In the genomic region with DNA sequence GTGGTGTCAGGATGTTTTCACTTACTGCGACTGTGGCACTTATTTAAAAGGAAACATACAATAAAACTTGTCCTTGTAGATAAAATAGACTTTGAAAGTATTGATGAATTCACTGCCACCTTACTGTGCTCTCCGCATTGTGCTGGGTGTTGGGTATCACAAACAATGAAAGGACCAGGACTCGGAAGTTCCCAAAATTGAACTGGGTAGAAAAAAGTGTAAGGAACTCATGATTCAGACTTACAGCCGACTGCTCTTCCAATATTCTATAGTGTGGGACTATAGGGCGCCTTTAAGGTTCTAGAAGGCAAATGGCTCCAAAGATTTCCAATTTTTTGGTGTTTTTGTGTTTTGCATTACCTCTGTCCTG, we compare ENCODE assay signal across 8 cellular contexts. TPM values are rescaled to one million over a fixed set of nuclear protein-coding genes. Genes with fewer than 3 reads are reported as not detected.
DNase-seq lines count a peak whose midpoint lies in the region; ATAC-seq and TF ChIP-seq lines count a peak whose summit lies in the region.

No MANE protein-coding gene starts in this region.

- H3K9me3 ChIP-seq in left ventricle myocardium inferior (replicated peaks) (no peaks in the 10 kb centered on the region), body of pancreas (no peaks in the 10 kb centered on the region)

- peaks cover 1% of the 10 kb centered on the region for H3K9me3 Mint-ChIP-seq in memory B cell

- H3K27ac Mint-ChIP-seq in memory B cell, result no peak overlapping the region

- H3K27ac ChIP-seq in left ventricle myocardium inferior (replicated peaks) (peak overlapping the region; percentile 93), body of pancreas (peak overlapping the region; percentile 74 to 93 (median 86))

- H3K27me3 ChIP-seq in left ventricle myocardium inferior (ENCODE audit: low read depth) (no peaks in the 10 kb centered on the region), body of pancreas (no peaks in the 10 kb centered on the region)

- H3K4me3 ChIP-seq in left ventricle myocardium inferior, result peak overlapping the region; percentile 71
- no peak overlapping the region for H3K4me3 ChIP-seq in body of pancreas

- TF ChIP-seq CTCF in left ventricle myocardium inferior (IDR thresholded peaks at IDR 0.05; ENCODE audit: borderline replicate concordance) (no peak), body of pancreas (IDR thresholded peaks at IDR 0.05) (peak in 1 of 7 experiments; percentile 10)

- no peak for DNase-seq in left ventricle myocardium inferior
- no peak for DNase-seq in cardiac septum (ENCODE audit: low spot score)
- no peak for DNase-seq in body of pancreas
- no peak for DNase-seq in memory B cell (ENCODE audit: low spot score in 2 of 2)
- no peak for DNase-seq in amniotic stem cell (lab: John Stamatoyannopoulos, UW)
- no peak for DNase-seq in SIG-M5 (lab: John Stamatoyannopoulos, UW)

- peak overlapping the region; percentile 30 for H3K4me3 Mint-ChIP-seq in memory B cell

- intact Hi-C loops in left ventricle myocardium inferior (cut with micrococcal nuclease), result no loop called here
- intact Hi-C loops in cardiac septum (cut with DNase I), result loop anchor here (2.0 kb wide), 1 partner anchor 32 kb away; the partner anchor contains the start of gene ID4
- intact Hi-C loops in body of pancreas (cut with DNase I), result no loop called here

- H3K27me3 Mint-ChIP-seq in memory B cell, result no peaks in the 10 kb centered on the region

- H3K36me3 Mint-ChIP-seq in memory B cell, result no peaks in the 10 kb centered on the region

- H3K4me1 ChIP-seq in left ventricle myocardium inferior (peaks cover 19% of the 10 kb centered on the region), body of pancreas (peaks cover 15% of the 10 kb centered on the region)

- WGBS in body of pancreas, 2 donors, result 12 to 27% methylated on average over 5 of the region's 5 CpGs

- ATAC-seq in body of pancreas, result peak; percentile 10
- ATAC-seq in memory B cell (ENCODE audit: low read depth), result no peak
- ATAC-seq in HG02610 (IDR thresholded peaks at IDR 0.05; ENCODE audit: unreplicated experiment), result no peak
- ATAC-seq in GM19395 (IDR thresholded peaks at IDR 0.05; ENCODE audit: unreplicated experiment), result no peak

- no peak for TF ChIP-seq POLR2A in body of pancreas (IDR thresholded peaks at IDR 0.05)

- no peaks in the 10 kb centered on the region for H3K36me3 ChIP-seq in left ventricle myocardium inferior
- no peaks in the 10 kb centered on the region for H3K36me3 ChIP-seq in body of pancreas (replicated peaks in 1 of 2; ENCODE audit: insufficient read depth in 1 of 2, low read depth in 2 of 2)

- H3K4me1 Mint-ChIP-seq in memory B cell, result peaks cover 3% of the 10 kb centered on the region

RNA-seq across cellular contexts. Expression of gene ID4, which starts 32.0 kb away (rescaled TPM):
- 3.0 TPM for total RNA-seq in left ventricle myocardium inferior
- 6.8 TPM for total RNA-seq in cardiac septum
- 10 to 100 TPM; 53.7 to 72.5 TPM for total RNA-seq in body of pancreas
